In the genomic region with DNA sequence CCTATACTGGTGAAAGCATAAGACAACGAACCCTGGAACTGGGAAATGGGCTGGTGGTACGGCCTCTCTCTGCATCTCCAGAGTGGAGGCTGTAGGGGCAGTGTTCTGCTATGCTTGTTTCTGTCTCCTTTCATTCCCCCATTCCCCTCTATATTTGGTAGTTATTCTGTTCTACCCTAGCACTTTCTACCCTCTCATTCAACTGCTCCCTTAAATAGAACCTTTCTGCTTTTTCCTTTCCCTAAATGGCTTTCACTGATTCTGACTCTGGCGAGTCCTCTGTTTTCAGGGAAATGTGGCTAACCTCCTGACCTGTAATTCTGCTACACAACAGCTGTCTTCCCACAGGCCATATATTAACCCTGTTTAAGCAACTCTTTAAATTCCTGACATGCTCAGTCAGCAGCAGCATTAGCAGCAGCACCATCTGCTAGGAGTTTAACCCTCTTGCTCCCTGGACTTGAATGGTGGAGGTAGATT, we compare ENCODE assay signal across 9 cellular contexts.
A peak's percentile ranks its signal among the peaks of the same experiment; 100 is the strongest.
DNase-seq lines count a peak whose midpoint lies in the region; TF ChIP-seq lines count a peak whose summit lies in the region.
"Had no signal": no experiment of that assay in that cellular context is flagged by ENCODE, and none has a peak within 500 bp of the region (broad histone marks: within the 10 kb centered on the region; RNA-seq: fewer than 3 reads in every experiment).

No MANE protein-coding gene starts in this region.

- H3K4me3 ChIP-seq in AG04449 (ENCODE audit: low read depth, low read length): no peak overlapping the region
- H3K4me3 ChIP-seq: heart left ventricle had no signal

- DNase-seq in AG04449 (ENCODE audit: low read depth, low spot score) (peak; percentile 55), HEK293T (ENCODE audit: extremely low spot score) (peak; percentile 21), SW480 (ENCODE audit: low spot score) (peak; percentile 75), iPS-NIHi11 (ENCODE audit: low spot score) (peak; percentile 45), putamen (ENCODE audit: low spot score) (no peak), GDM1 (lab: John Stamatoyannopoulos, UW) (no peak), T-helper 2 cell (no peak), NCI-H446 treated with DMSO at 0.1 percent for 48 hours (lab: John Stamatoyannopoulos, UW) (no peak)
- DNase-seq: heart left ventricle had no signal

- POLR2A ChIA-PET in AG04449 (lab: Yijun Ruan, JAX) (interaction anchor here (0.7 kb wide), 1 partner anchor 605 kb away, joined by 4 read pairs; no protein-coding TSS in a partner anchor), HEK293T (lab: Yijun Ruan, JAX) (no interaction called here)

- CTCF ChIA-PET in AG04449 (lab: Yijun Ruan, JAX): interaction anchor here (0.8 to 4.2 kb wide), 6 partner anchors 17 to 313 kb away, joined by 3 to 35 read pairs (median 13); no protein-coding TSS in a partner anchor
- CTCF ChIA-PET in HEK293T (lab: Yijun Ruan, JAX): no interaction called here

- TF ChIP-seq CTCF in AG04449 (IDR thresholded peaks at IDR 0.05; ENCODE audit: insufficient read depth, low read length, missing control alignments): peak; percentile 34

TF ChIP-seq in HEK293T, 16 proteins besides CTCF, POLR2A, EP300 and RAD21:
- TF ChIP-seq FOXK2 (IDR thresholded peaks at IDR 0.05): no peak
- no peak for TF ChIP-seq FOXM1 (IDR thresholded peaks at IDR 0.05; ENCODE audit: borderline replicate concordance)
- no peak for TF ChIP-seq L3MBTL2 (conservative IDR thresholded peaks at IDR 0.05)
- no peak for TF ChIP-seq BHLHE40 (IDR thresholded peaks at IDR 0.05; ENCODE audit: borderline replicate concordance)
- no peak for TF ChIP-seq LEF1 (IDR thresholded peaks at IDR 0.05; ENCODE audit: borderline replicate concordance)
- no peak for TF ChIP-seq SP1 (IDR thresholded peaks at IDR 0.05)
- TF ChIP-seq, protein P1, sequence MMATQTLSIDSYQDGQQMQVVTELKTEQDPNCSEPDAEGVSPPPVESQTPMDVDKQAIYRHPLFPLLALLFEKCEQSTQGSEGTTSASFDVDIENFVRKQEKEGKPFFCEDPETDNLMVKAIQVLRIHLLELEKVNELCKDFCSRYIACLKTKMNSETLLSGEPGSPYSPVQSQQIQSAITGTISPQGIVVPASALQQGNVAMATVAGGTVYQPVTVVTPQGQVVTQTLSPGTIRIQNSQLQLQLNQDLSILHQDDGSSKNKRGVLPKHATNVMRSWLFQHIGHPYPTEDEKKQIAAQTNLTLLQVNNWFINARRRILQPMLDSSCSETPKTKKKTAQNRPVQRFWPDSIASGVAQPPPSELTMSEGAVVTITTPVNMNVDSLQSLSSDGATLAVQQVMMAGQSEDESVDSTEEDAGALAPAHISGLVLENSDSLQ (IDR thresholded peaks at IDR 0.05): peak; percentile 36; the same call in 1 of the 2 replicates

Comparison
In these comparisons a context has a peak if more than half of its experiments do, and no peak if none do; other contexts are left out.
1. DNase-seq: peak in AG04449 (single experiment), HEK293T (single experiment), SW480 (single experiment) and iPS-NIHi11 (single experiment); none in putamen (single experiment), GDM1 (single experiment), T-helper 2 cell (0 of 5) and NCI-H446 treated with DMSO at 0.1 percent for 48 hours (single experiment).